ENCODE assay signal across 1 cellular context in the genomic region with DNA sequence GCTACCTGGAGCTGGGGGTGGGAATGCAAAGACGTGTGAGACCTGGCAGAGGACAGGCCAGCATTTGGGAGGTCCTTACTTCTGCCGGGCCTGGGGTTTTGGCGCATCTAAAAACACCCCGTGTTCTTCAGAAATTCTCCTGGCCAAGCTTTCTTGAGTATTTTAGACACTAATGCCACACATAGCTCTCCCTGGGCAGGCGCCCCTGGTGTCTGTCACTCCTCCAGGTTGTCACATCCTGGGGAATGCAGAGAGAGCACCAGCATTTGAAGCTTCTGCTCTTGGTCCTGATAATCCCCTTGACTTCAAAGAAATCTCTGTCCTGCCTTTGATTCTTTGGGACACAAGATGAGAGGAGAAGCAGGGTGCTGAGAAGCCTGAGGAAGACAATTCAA.
TF ChIP-seq lines count a peak whose summit lies in the region.

No MANE protein-coding gene starts in this region.

TF ChIP-seq in endothelial cell of umbilical vein, 7 proteins besides CTCF, POLR2A, EP300 and RAD21:
- no peak for TF ChIP-seq JUN (IDR thresholded peaks at IDR 0.05; ENCODE audit: borderline replicate concordance, insufficient read depth, insufficient read length, low read depth)
- no peak for TF ChIP-seq FOS (IDR thresholded peaks at IDR 0.05; ENCODE audit: borderline replicate concordance, insufficient read depth, low read length)
- no peak for TF ChIP-seq POLR2AphosphoS5 (IDR thresholded peaks at IDR 0.05; ENCODE audit: insufficient read depth, low read depth, low read length)
- TF ChIP-seq, protein P1, sequence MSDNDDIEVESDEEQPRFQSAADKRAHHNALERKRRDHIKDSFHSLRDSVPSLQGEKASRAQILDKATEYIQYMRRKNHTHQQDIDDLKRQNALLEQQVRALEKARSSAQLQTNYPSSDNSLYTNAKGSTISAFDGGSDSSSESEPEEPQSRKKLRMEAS (IDR thresholded peaks at IDR 0.05; ENCODE audit: insufficient read depth, insufficient read length) = no peak
- TF ChIP-seq MYC (IDR thresholded peaks at IDR 0.05; ENCODE audit: low read depth, low read length) = no peak
- no peak for TF ChIP-seq GATA2 (IDR thresholded peaks at IDR 0.05; ENCODE audit: insufficient read depth, insufficient read length, low read depth, low read length)
- no peak for TF ChIP-seq EZH2 (IDR thresholded peaks at IDR 0.05; ENCODE audit: borderline replicate concordance, low read depth, low read length, severe bottlenecking)
